In genomic region chr6:125779924-125780539, GRCh38 we compare ENCODE assay signal across 8 cellular contexts. TPM values are rescaled to one million over a fixed set of nuclear protein-coding genes. Genes with fewer than 3 reads are reported as not detected.
DNase-seq lines count a peak whose midpoint lies in the region; ATAC-seq and TF ChIP-seq lines count a peak whose summit lies in the region.

No MANE protein-coding gene starts in this region.

- no peaks in the 10 kb centered on the region for H3K36me3 ChIP-seq in Panc1 (ENCODE audit: control insufficient read depth, insufficient read depth, low read length)
- no peaks in the 10 kb centered on the region for H3K36me3 ChIP-seq in naive thymus-derived CD4-positive, alpha-beta T cell (ENCODE audit: control insufficient read depth in 2 of 3, insufficient read depth in 3 of 3, low read length in 3 of 3)

- no peak overlapping the region for H3K27ac Mint-ChIP-seq in naive thymus-derived CD4-positive, alpha-beta T cell
- no peak overlapping the region for H3K27ac Mint-ChIP-seq in stimulated activated effector memory CD8-positive, alpha-beta T cell treated with anti-CD3 and anti-CD28 coated beads, Interleukin-12 subunit alpha, Interleukin-12 subunit beta, amount 100 ng/mL, for 72 hours

- H3K9me3 ChIP-seq in Panc1 (ENCODE audit: control insufficient read depth, insufficient read depth, low read depth, low read length), result no peaks in the 10 kb centered on the region
- no peaks in the 10 kb centered on the region for H3K9me3 ChIP-seq in naive thymus-derived CD4-positive, alpha-beta T cell (ENCODE audit: control insufficient read depth in 2 of 3, low read length in 3 of 3)

- H3K27me3 Mint-ChIP-seq in naive thymus-derived CD4-positive, alpha-beta T cell, result peaks cover 0 to 28% (median 0%) of the 10 kb centered on the region in 5 donors

- H3K4me3 ChIP-seq in Panc1 (ENCODE audit: low read depth in 2 of 2, low read length in 2 of 2) (peak overlapping the region; percentile 88 to 93), fibroblast of mammary gland (ENCODE audit: control insufficient read depth, low read depth, low read length) (peak overlapping the region; percentile 76)
- H3K4me3 ChIP-seq in naive thymus-derived CD4-positive, alpha-beta T cell (ENCODE audit: low read length), result peak overlapping the region; percentile 84

- in situ Hi-C loops in Panc1 (cut with HindIII; ENCODE audit: low pct_unique_long_range_greater_than_20kb, low sequenced_read_pairs), result no loop called here

- intact Hi-C loops in Panc1 (cut with micrococcal nuclease; ENCODE audit: unreplicated experiment), result loop anchor here (2.0 to 5.0 kb wide), 2 partner anchors 177 to 192 kb away; partner anchors contain the start of gene HINT3
- intact Hi-C loops in naive thymus-derived CD4-positive, alpha-beta T cell (cut with micrococcal nuclease), result loop anchor here (1.0 to 5.0 kb wide), 10 partner anchors 31 to 1737 kb away; partner anchors contain the start of genes HINT3 (in 2 of the 2), TRMT11 (in 2 of the 2), CENPW (in 1 of the 2) and HDDC2 (in 1 of the 2)

- CTCF ChIA-PET in Panc1 (lab: Charles Lee), result no interaction called here
- CTCF ChIA-PET in naive thymus-derived CD4-positive, alpha-beta T cell (lab: Charles Lee), result interaction anchor here (0.7 to 3.7 kb wide), 6 partner anchors 10 to 469 kb away, joined by 3 to 60 read pairs (median 4); partner anchors contain the start of genes HEY2, HINT3 and NCOA7

- peaks cover 5% of the 10 kb centered on the region for H3K4me1 ChIP-seq in Panc1 (ENCODE audit: control insufficient read depth, insufficient read depth, low read length)
- H3K4me1 ChIP-seq in naive thymus-derived CD4-positive, alpha-beta T cell (ENCODE audit: control insufficient read depth in 2 of 2, insufficient read depth in 2 of 2, low read length in 2 of 2), result peaks cover 4 to 19% of the 10 kb centered on the region in 2 donors

- POLR2A ChIA-PET in Panc1 (lab: Charles Lee), result interaction anchor here (0.5 to 0.6 kb wide), 2 partner anchors 180 to 384 kb away, joined by 3 read pairs; no protein-coding TSS in a partner anchor
- POLR2A ChIA-PET in naive thymus-derived CD4-positive, alpha-beta T cell (lab: Charles Lee), result interaction anchor here (0.6 to 8.1 kb wide), 13 partner anchors 11 to 479 kb away, joined by 3 to 356 read pairs (median 8); partner anchors contain the start of genes HDDC2, HINT3, NCOA7 and TRMT11

- peak; percentile 93 for DNase-seq in DMS53 (lab: John Stamatoyannopoulos, UW)
- peak; percentile 91 for DNase-seq in KG1 (lab: John Stamatoyannopoulos, UW)
- peak; percentile 96 for DNase-seq in Panc1 (ENCODE audit: low read depth, low spot score)
- peak; percentile 74 for DNase-seq in activated T-helper 1 cell treated with Interleukin-2 at 50 U/mL for 16 hours (ENCODE audit: low read depth)
- DNase-seq in fibroblast of mammary gland (ENCODE audit: low read depth), result peak; percentile 94
- peak; percentile 83 to 96 (median 94) for DNase-seq in naive thymus-derived CD4-positive, alpha-beta T cell
- peak; percentile 77 to 93 for DNase-seq in stimulated activated effector memory CD8-positive, alpha-beta T cell treated with anti-CD3 and anti-CD28 coated beads, Interleukin-12 subunit alpha, Interleukin-12 subunit beta, amount 100 ng/mL, for 72 hours (ENCODE audit: low spot score in 2 of 2)

- ATAC-seq in GM21737 (IDR thresholded peaks at IDR 0.05; ENCODE audit: unreplicated experiment) (peak; percentile 82), Panc1 (peak; percentile 95)
- peak; percentile 89 for ATAC-seq in naive thymus-derived CD4-positive, alpha-beta T cell
- peak; percentile 88 for ATAC-seq in stimulated activated effector memory CD8-positive, alpha-beta T cell treated with anti-CD3 and anti-CD28 coated beads, Interleukin-12 subunit alpha, Interleukin-12 subunit beta, amount 100 ng/mL, for 72 hours

- peaks cover 5% of the 10 kb centered on the region for H3K27me3 ChIP-seq in Panc1 (ENCODE audit: control insufficient read depth, insufficient read depth, low read length)
- H3K27me3 ChIP-seq in naive thymus-derived CD4-positive, alpha-beta T cell (ENCODE audit: control insufficient read depth in 2 of 2, insufficient read depth in 2 of 2, low read length in 2 of 2), result no peaks in the 10 kb centered on the region

- H3K27ac ChIP-seq in Panc1 (ENCODE audit: low read length), result peak overlapping the region; percentile 97
- peak overlapping the region; percentile 77 for H3K27ac ChIP-seq in naive thymus-derived CD4-positive, alpha-beta T cell (ENCODE audit: low read depth, low read length)

- no TSS peak for BruUV-seq in Panc1 (replicated peaks; lab: Mats Ljungman, UMichigan)

- peaks cover 5 to 27% (median 22%) of the 10 kb centered on the region in 7 donors for H3K4me1 Mint-ChIP-seq in naive thymus-derived CD4-positive, alpha-beta T cell
- H3K4me1 Mint-ChIP-seq in stimulated activated effector memory CD8-positive, alpha-beta T cell treated with anti-CD3 and anti-CD28 coated beads, Interleukin-12 subunit alpha, Interleukin-12 subunit beta, amount 100 ng/mL, for 72 hours, result peaks cover 12% of the 10 kb centered on the region

- H3K36me3 Mint-ChIP-seq in naive thymus-derived CD4-positive, alpha-beta T cell, result peaks cover 0 to 3% (median 0%) of the 10 kb centered on the region in 5 donors
- H3K36me3 Mint-ChIP-seq in stimulated activated effector memory CD8-positive, alpha-beta T cell treated with anti-CD3 and anti-CD28 coated beads, Interleukin-12 subunit alpha, Interleukin-12 subunit beta, amount 100 ng/mL, for 72 hours, result no peaks in the 10 kb centered on the region

- no peak overlapping the region for H3K4me3 Mint-ChIP-seq in naive thymus-derived CD4-positive, alpha-beta T cell
- no peak overlapping the region for H3K4me3 Mint-ChIP-seq in stimulated activated effector memory CD8-positive, alpha-beta T cell treated with anti-CD3 and anti-CD28 coated beads, Interleukin-12 subunit alpha, Interleukin-12 subunit beta, amount 100 ng/mL, for 72 hours

- TF ChIP-seq CTCF in Panc1 (IDR thresholded peaks at IDR 0.05) (peak; percentile 17; the same call in 1 of the 2 replicates), fibroblast of mammary gland (conservative IDR thresholded peaks at IDR 0.05; ENCODE audit: control insufficient read depth, insufficient read depth, low read depth, low read length) (no peak)

- H3K9me3 Mint-ChIP-seq in naive thymus-derived CD4-positive, alpha-beta T cell, result peaks cover 0 to 5% (median 0%) of the 10 kb centered on the region in 11 donors
- H3K9me3 Mint-ChIP-seq in stimulated activated effector memory CD8-positive, alpha-beta T cell treated with anti-CD3 and anti-CD28 coated beads, Interleukin-12 subunit alpha, Interleukin-12 subunit beta, amount 100 ng/mL, for 72 hours, result no peaks in the 10 kb centered on the region

RNA-seq across cellular contexts. Expression of gene NCOA7, which starts 10.7 kb away (rescaled TPM):
- 37.3 TPM for total RNA-seq in Panc1 (2021; ENCODE audit: unreplicated experiment)
- polyA plus RNA-seq in Panc1 (2012; ENCODE audit: insufficient read length), result 17.1 TPM
- 10 to 100 TPM; 30.6 to 55.6 (median 38.0) TPM for total RNA-seq in naive thymus-derived CD4-positive, alpha-beta T cell
- 10 to 100 TPM; 12.8 to 23.4 TPM for polyA plus RNA-seq in naive thymus-derived CD4-positive, alpha-beta T cell

RNA-seq across cellular contexts. Expression of gene HEY2, which starts 30.6 kb away (rescaled TPM):
- total RNA-seq in Panc1 (2021; ENCODE audit: unreplicated experiment), result not detected
- polyA plus RNA-seq in Panc1 (2012; ENCODE audit: insufficient read length), result not detected
- under 1 TPM in 3 of 5 experiments, not detected in 2; 0.34 to 0.46 (median 0.46) TPM for total RNA-seq in naive thymus-derived CD4-positive, alpha-beta T cell
- polyA plus RNA-seq in naive thymus-derived CD4-positive, alpha-beta T cell, result under 1 TPM; 0.14 to 0.44 TPM

Comparison
In these comparisons a context has a peak if more than half of its experiments do, and no peak if none do; other contexts are left out.
1. Peak in every context shown above with its lines: DNase-seq, ATAC-seq, H3K4me3 ChIP-seq and H3K27ac ChIP-seq.